Comparison of ENCODE assay signal across 25 cellular contexts in genomic region chr6:147549531-147549930, GRCh38. TPM values are rescaled to one million over a fixed set of nuclear protein-coding genes. Genes with fewer than 3 reads are reported as not detected.
"Had no signal": no experiment of that assay in that cellular context is flagged by ENCODE, and none has a peak within 500 bp of the region (broad histone marks: within the 10 kb centered on the region; RNA-seq: fewer than 3 reads in every experiment).

No MANE protein-coding gene starts in this region.

- H3K36me3 ChIP-seq: breast epithelium, left lung, lower lobe of right lung, neural progenitor cell, right atrium auricular region, spleen, suprapubic skin, tibial artery, upper lobe of right lung had no signal

- H3K9ac ChIP-seq: neural progenitor cell had no signal

- H3K36me3 Mint-ChIP-seq: activated naive CD8-positive, alpha-beta T cell treated with anti-CD3 and anti-CD28 coated beads, Interleukin-2, amount 10 ng/mL, durations not matched to agents 7 days and 5 days; natural killer cell had no signal

- ATAC-seq: left lung, lower lobe of right lung, natural killer cell, upper lobe of right lung had no signal

- H3K4me3 ChIP-seq: breast epithelium, left lung, lower lobe of right lung, neural progenitor cell, right atrium auricular region, spleen, suprapubic skin, tibial artery, upper lobe of right lung had no signal

- DNase-seq: activated CD4-positive, alpha-beta T cell treated with anti-CD3 and anti-CD28 coated beads for 4 hours; activated CD4-positive, alpha-beta T cell treated with anti-CD3 and anti-CD28 coated beads, Interleukin-2, amount 50 U/mL, for 4 hours; activated CD8-positive, alpha-beta memory T cell treated with anti-CD3 and anti-CD28 coated beads for 24 hours; activated effector memory CD4-positive, alpha-beta T cell treated with anti-CD3 and anti-CD28 coated beads, Interleukin-2, amount 50 U/mL, for 16 hours; activated naive CD4-positive, alpha-beta T cell treated with anti-CD3 and anti-CD28 coated beads for 36 hours; activated naive CD8-positive, alpha-beta T cell treated with anti-CD3 and anti-CD28 coated beads, Interleukin-2, amount 10 ng/mL, durations not matched to agents 7 days and 5 days; amniotic stem cell; central memory CD4-positive, alpha-beta T cell; endodermal cell; foreskin keratinocyte; left lung; lower lobe of right lung; mesendoderm; natural killer cell; occipital lobe; spleen; stimulated activated naive CD4-positive, alpha-beta T cell; T-helper 1 cell; tibial artery; upper lobe of right lung had no signal

- H2AFZ ChIP-seq: neural progenitor cell had no signal

- H3K27me3 ChIP-seq: breast epithelium, foreskin keratinocyte, left lung, neural progenitor cell, right atrium auricular region, spleen, suprapubic skin, tibial artery, upper lobe of right lung had no signal

- H3K4me2 ChIP-seq: neural progenitor cell had no signal

- H3K9me3 Mint-ChIP-seq: activated naive CD4-positive, alpha-beta T cell treated with anti-CD3 and anti-CD28 coated beads for 36 hours; activated naive CD8-positive, alpha-beta T cell treated with anti-CD3 and anti-CD28 coated beads, Interleukin-2, amount 10 ng/mL, durations not matched to agents 7 days and 5 days; endodermal cell had no signal

- H3K4me1 ChIP-seq: breast epithelium, foreskin keratinocyte, left lung, lower lobe of right lung, spleen, suprapubic skin, upper lobe of right lung had no signal

- H3K27ac ChIP-seq: breast epithelium, foreskin keratinocyte, left lung, lower lobe of right lung, neural progenitor cell, right atrium auricular region, spleen, suprapubic skin, tibial artery, upper lobe of right lung had no signal

- H3K27ac Mint-ChIP-seq: activated naive CD4-positive, alpha-beta T cell treated with anti-CD3 and anti-CD28 coated beads for 36 hours; activated naive CD8-positive, alpha-beta T cell treated with anti-CD3 and anti-CD28 coated beads, Interleukin-2, amount 10 ng/mL, durations not matched to agents 7 days and 5 days; endodermal cell; natural killer cell; neural progenitor cell had no signal

- H3K4me3 Mint-ChIP-seq: activated naive CD4-positive, alpha-beta T cell treated with anti-CD3 and anti-CD28 coated beads for 36 hours; activated naive CD8-positive, alpha-beta T cell treated with anti-CD3 and anti-CD28 coated beads, Interleukin-2, amount 10 ng/mL, durations not matched to agents 7 days and 5 days; endodermal cell; natural killer cell; neural progenitor cell had no signal

- H3K9me3 ChIP-seq: breast epithelium, left lung, lower lobe of right lung, right atrium auricular region, spleen, suprapubic skin, tibial artery, upper lobe of right lung had no signal

- H3K4me1 Mint-ChIP-seq: activated naive CD8-positive, alpha-beta T cell treated with anti-CD3 and anti-CD28 coated beads, Interleukin-2, amount 10 ng/mL, durations not matched to agents 7 days and 5 days; natural killer cell had no signal

RNA-seq across cellular contexts. Expression of gene SAMD5, which starts 41.0 kb away (rescaled TPM):
- total RNA-seq: activated naive CD4-positive, alpha-beta T cell treated with anti-CD3 and anti-CD28 coated beads for 36 hours; activated naive CD8-positive, alpha-beta T cell treated with anti-CD3 and anti-CD28 coated beads, Interleukin-2, amount 10 ng/mL, durations not matched to agents 7 days and 5 days; mononuclear cell; natural killer cell had no signal
